ENCODE assay signal across 8 cellular contexts in genomic region chr11:31106963-31107576, GRCh38.
DNase-seq lines count a peak whose midpoint lies in the region; TF ChIP-seq lines count a peak whose summit lies in the region.

No MANE protein-coding gene starts in this region.

- H3K9me3 ChIP-seq in SU-DHL-6 (ENCODE audit: insufficient read depth, low read length) (no peaks in the 10 kb centered on the region), mammary epithelial cell (replicated peaks; ENCODE audit: insufficient read depth, low read length) (no peaks in the 10 kb centered on the region)

- no peaks in the 10 kb centered on the region for H3K79me2 ChIP-seq in SU-DHL-6 (ENCODE audit: insufficient read depth, low read length)
- H3K79me2 ChIP-seq in mammary epithelial cell (ENCODE audit: insufficient read depth, low read length), result no peaks in the 10 kb centered on the region

- intact Hi-C loops in mammary epithelial cell (cut with micrococcal nuclease), result loop anchor here (1.0 to 10.0 kb wide), 5 partner anchors 126 to 1190 kb away; no protein-coding TSS in a partner anchor

- H3K27ac ChIP-seq in SU-DHL-6 (ENCODE audit: low read depth, low read length), result no peak overlapping the region
- no peak overlapping the region for H3K27ac ChIP-seq in mammary epithelial cell (ENCODE audit: insufficient read depth, low read depth, low read length)

- BruUV-seq in mammary epithelial cell (replicated peaks; lab: Mats Ljungman, UMichigan), result no TSS peak

- no peaks in the 10 kb centered on the region for H3K27me3 ChIP-seq in SU-DHL-6 (ENCODE audit: low read length)
- H3K27me3 ChIP-seq in mammary epithelial cell (ENCODE audit: insufficient read depth, low read length), result no peaks in the 10 kb centered on the region

- H3K4me1 ChIP-seq in mammary epithelial cell (ENCODE audit: insufficient read depth, low read length), result no peaks in the 10 kb centered on the region

- H2AFZ ChIP-seq in SU-DHL-6 (ENCODE audit: low read depth, low read length, severe bottlenecking) (no peak overlapping the region), mammary epithelial cell (ENCODE audit: low read depth, low read length) (no peak overlapping the region)

- no peak overlapping the region for H3K9ac ChIP-seq in SU-DHL-6 (ENCODE audit: low read length)
- no peak overlapping the region for H3K9ac ChIP-seq in mammary epithelial cell (ENCODE audit: insufficient read depth, low read length)

- WGBS in mammary epithelial cell (ENCODE audit: low coverage, missing lambda C conversion rate), result 6% methylated on average over 5 of the region's 5 CpGs

- no peaks in the 10 kb centered on the region for H3K27me3 Mint-ChIP-seq in HFFc6 (ENCODE audit: insufficient read depth)

- no peaks in the 10 kb centered on the region for H4K20me1 ChIP-seq in SU-DHL-6 (ENCODE audit: low read depth, low read length)
- no peaks in the 10 kb centered on the region for H4K20me1 ChIP-seq in mammary epithelial cell (ENCODE audit: insufficient read depth, low read length)

- CTCF ChIA-PET in mammary epithelial cell (lab: Charles Lee; ENCODE audit: low non-redundant PET), result interaction anchor here (0.9 to 1.1 kb wide), 3 partner anchors 112 to 131 kb away, joined by 5 to 7 read pairs (median 5); no protein-coding TSS in a partner anchor

- DNase-seq in NCI-H510A treated with DMSO at 0.1 percent for 48 hours (lab: John Stamatoyannopoulos, UW) (peak; percentile 8), NCI-H510A (lab: John Stamatoyannopoulos, UW) (no peak), HFFc6 (no peak), NCI-H1092 treated with DMSO at 0.1 percent for 48 hours (lab: John Stamatoyannopoulos, UW) (peak; percentile 63), mammary epithelial cell (peak; percentile 39), kidney tubule cell (ENCODE audit: low spot score) (peak; percentile 62)
- DNase-seq in stimulated activated CD4-positive, alpha-beta T cell treated with anti-CD3 and anti-CD28 coated beads, TNF-alpha, amount 100 ng/mL, for 1 hour (ENCODE audit: low read depth in 3 of 3, low spot score in 1 of 3), result peak in 2 of 3 donors; percentile 1 to 5

- TF ChIP-seq CTCF in HFFc6 (IDR thresholded peaks at IDR 0.05) (peak; percentile 71), SU-DHL-6 (IDR thresholded peaks at IDR 0.05; ENCODE audit: insufficient read depth, low read length, poor library complexity, severe bottlenecking) (peak; percentile 49), mammary epithelial cell (conservative IDR thresholded peaks at IDR 0.05 in 1 of 2, IDR thresholded peaks at IDR 0.05 in 1 of 2; ENCODE audit: extremely low read depth in 1 of 2, insufficient read depth in 1 of 2, low read depth in 1 of 2, low read length in 2 of 2) (peak; percentile 77 to 85)

- H3K4me1 Mint-ChIP-seq in HFFc6 (ENCODE audit: low read depth), result no peaks in the 10 kb centered on the region

- H3K9me2 ChIP-seq in SU-DHL-6 (replicated peaks; ENCODE audit: insufficient read depth, low read length), result no peaks in the 10 kb centered on the region; the same call in 1 of the 2 replicates

- H3K27ac Mint-ChIP-seq in HFFc6, result no peak overlapping the region

- H3K4me2 ChIP-seq in SU-DHL-6 (ENCODE audit: low read depth, low read length, poor library complexity, severe bottlenecking) (no peak overlapping the region), mammary epithelial cell (ENCODE audit: insufficient read depth, low read depth, low read length) (no peak overlapping the region)

- dilution Hi-C loops in mammary epithelial cell (cut with HindIII; ENCODE audit: low sequenced_read_pairs), result no loop called here

- in situ Hi-C loops in mammary epithelial cell (cut with MboI; ENCODE audit: low sequenced_read_pairs in 2 of 2), result loop anchor here (10.0 to 25.0 kb wide), 2 partner anchors 128 to 1080 kb away; no protein-coding TSS in a partner anchor

- no peaks in the 10 kb centered on the region; the same call in 1 of the 2 replicates for H3K9me3 Mint-ChIP-seq in HFFc6

- H3K36me3 Mint-ChIP-seq in HFFc6 (ENCODE audit: low read depth), result no peaks in the 10 kb centered on the region

- H3K4me3 Mint-ChIP-seq in HFFc6, result no peak overlapping the region

- H3K4me3 ChIP-seq in SU-DHL-6 (ENCODE audit: insufficient read depth, low read length, poor library complexity, severe bottlenecking), result no peak overlapping the region
- no peak overlapping the region for H3K4me3 ChIP-seq in mammary epithelial cell (replicated peaks in 1 of 3; ENCODE audit: insufficient read depth in 1 of 3, low read depth in 2 of 3, low read length in 3 of 3)

- no peaks in the 10 kb centered on the region for H3F3A ChIP-seq in SU-DHL-6 (ENCODE audit: insufficient read depth)

- H3K36me3 ChIP-seq in SU-DHL-6 (ENCODE audit: low read length) (no peaks in the 10 kb centered on the region), mammary epithelial cell (ENCODE audit: insufficient read depth, low read length) (no peaks in the 10 kb centered on the region)

Comparison
In these comparisons a context has a peak if more than half of its experiments do, and no peak if none do; other contexts are left out.
1. DNase-seq: peak in NCI-H510A treated with DMSO at 0.1 percent for 48 hours (single experiment), NCI-H1092 treated with DMSO at 0.1 percent for 48 hours (single experiment), mammary epithelial cell (single experiment), kidney tubule cell (single experiment) and stimulated activated CD4-positive, alpha-beta T cell treated with anti-CD3 and anti-CD28 coated beads, TNF-alpha, amount 100 ng/mL, for 1 hour (2 of 3); none in NCI-H510A (single experiment) and HFFc6 (single experiment).
2. Peak in every context shown above with its lines, with median percentiles within 50 percentile points of each other: CTCF ChIP-seq.